In the genomic region with DNA sequence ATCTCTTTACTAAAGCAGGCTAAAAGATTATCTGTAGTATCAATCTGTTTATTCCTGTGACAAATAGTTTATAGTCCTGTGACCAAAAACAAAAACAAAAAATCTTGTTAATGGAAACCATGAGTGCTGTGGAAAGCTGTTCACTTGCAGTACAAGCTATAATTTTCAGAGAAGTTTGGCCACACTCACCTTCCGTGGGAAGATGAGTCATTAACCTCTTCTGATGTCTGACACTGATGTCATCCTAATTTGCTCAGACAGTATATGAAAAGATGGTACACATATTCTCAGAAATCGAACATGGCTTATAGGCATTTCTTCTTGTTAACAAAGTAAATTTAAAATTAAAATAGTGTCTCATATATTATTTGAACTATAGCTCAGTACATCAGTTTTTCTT, we compare ENCODE assay signal across 12 cellular contexts. TPM values are rescaled to one million over a fixed set of nuclear protein-coding genes. Genes with fewer than 3 reads are reported as not detected.
A peak's percentile ranks its signal among the peaks of the same experiment; 100 is the strongest.
DNase-seq lines count a peak whose midpoint lies in the region; ATAC-seq and TF ChIP-seq lines count a peak whose summit lies in the region.
"Had no signal": no experiment of that assay in that cellular context is flagged by ENCODE, and none has a peak within 500 bp of the region (broad histone marks: within the 10 kb centered on the region; RNA-seq: fewer than 3 reads in every experiment).

No MANE protein-coding gene starts in this region.

- H4K20me1 ChIP-seq in hepatocyte (ENCODE audit: insufficient read depth, poor library complexity, severe bottlenecking) = no peaks in the 10 kb centered on the region

- DNase-seq in RKO (ENCODE audit: low spot score) (peak; percentile 36), hepatocyte (ENCODE audit: low spot score) (no peak), NCI-H1417 treated with DMSO at 0.1 percent for 48 hours (lab: John Stamatoyannopoulos, UW) (no peak), left cardiac atrium (no peak)
- DNase-seq in naive thymus-derived CD8-positive, alpha-beta T cell = peak in 1 of 10 donors; percentile 5
- DNase-seq: NCI-H2107, SJCRH30, transverse colon had no signal

- intact Hi-C loops in left cardiac atrium (cut with DNase I) = no loop called here

- peak overlapping the region; percentile 93 for H3K27ac Mint-ChIP-seq in activated naive CD4-positive, alpha-beta T cell treated with anti-CD3 and anti-CD28 coated beads, Interleukin-2, amount 50 U/mL, for 24 hours
- peak overlapping the region in 3 of 10 donors; percentile 36 to 57 (median 45) for H3K27ac Mint-ChIP-seq in naive thymus-derived CD8-positive, alpha-beta T cell

- no peaks in the 10 kb centered on the region for H3K9me3 Mint-ChIP-seq in activated naive CD4-positive, alpha-beta T cell treated with anti-CD3 and anti-CD28 coated beads, Interleukin-2, amount 50 U/mL, for 24 hours
- no peaks in the 10 kb centered on the region for H3K9me3 Mint-ChIP-seq in naive thymus-derived CD8-positive, alpha-beta T cell

- H3K4me3 ChIP-seq in hepatocyte = no peak overlapping the region
- H3K4me3 ChIP-seq: SJCRH30, transverse colon had no signal

- H3K79me2 ChIP-seq in hepatocyte = no peaks in the 10 kb centered on the region

- peaks cover 6% of the 10 kb centered on the region for H3K4me1 ChIP-seq in hepatocyte (ENCODE audit: insufficient read depth)
- H3K4me1 ChIP-seq: SJCRH30, transverse colon had no signal

- H3K27me3 ChIP-seq in hepatocyte = no peaks in the 10 kb centered on the region
- H3K27me3 ChIP-seq: SJCRH30, transverse colon had no signal

- ATAC-seq in GM18520 (IDR thresholded peaks at IDR 0.05; ENCODE audit: unreplicated experiment) = peak; percentile 64
- peak; percentile 57 to 80 for ATAC-seq in naive thymus-derived CD8-positive, alpha-beta T cell
- ATAC-seq in left cardiac atrium = no peak
- ATAC-seq in HG02981 (IDR thresholded peaks at IDR 0.05; ENCODE audit: unreplicated experiment) = no peak

- no peak for TF ChIP-seq CTCF in hepatocyte (IDR thresholded peaks at IDR 0.05; ENCODE audit: poor library complexity)

- no peak overlapping the region for H3K27ac ChIP-seq in hepatocyte
- H3K27ac ChIP-seq: SJCRH30, transverse colon had no signal

- WGBS in hepatocyte (ENCODE audit: low lambda C conversion rate, missing lambda C conversion rate) = 64% methylated on average over 2 of the region's 2 CpGs

- no peaks in the 10 kb centered on the region for H3K27me3 Mint-ChIP-seq in activated naive CD4-positive, alpha-beta T cell treated with anti-CD3 and anti-CD28 coated beads, Interleukin-2, amount 50 U/mL, for 24 hours
- no peaks in the 10 kb centered on the region for H3K27me3 Mint-ChIP-seq in naive thymus-derived CD8-positive, alpha-beta T cell

- no peak overlapping the region for H2AFZ ChIP-seq in hepatocyte

- POLR2A ChIA-PET in naive thymus-derived CD8-positive, alpha-beta T cell (lab: Charles Lee) = no interaction called here

- no peaks in the 10 kb centered on the region for H3K36me3 Mint-ChIP-seq in activated naive CD4-positive, alpha-beta T cell treated with anti-CD3 and anti-CD28 coated beads, Interleukin-2, amount 50 U/mL, for 24 hours
- no peaks in the 10 kb centered on the region for H3K36me3 Mint-ChIP-seq in naive thymus-derived CD8-positive, alpha-beta T cell

- peak overlapping the region; percentile 45 for H3K4me3 Mint-ChIP-seq in activated naive CD4-positive, alpha-beta T cell treated with anti-CD3 and anti-CD28 coated beads, Interleukin-2, amount 50 U/mL, for 24 hours
- H3K4me3 Mint-ChIP-seq in naive thymus-derived CD8-positive, alpha-beta T cell = no peak overlapping the region

- peaks cover 27% of the 10 kb centered on the region for H3K4me1 Mint-ChIP-seq in activated naive CD4-positive, alpha-beta T cell treated with anti-CD3 and anti-CD28 coated beads, Interleukin-2, amount 50 U/mL, for 24 hours
- H3K4me1 Mint-ChIP-seq in naive thymus-derived CD8-positive, alpha-beta T cell = peaks cover 0 to 13% (median 7%) of the 10 kb centered on the region in 4 donors

- H3K36me3 ChIP-seq in hepatocyte (replicated peaks; ENCODE audit: insufficient read depth, low read depth) = no peaks in the 10 kb centered on the region
- H3K36me3 ChIP-seq: SJCRH30, transverse colon had no signal

- H3K9me2 ChIP-seq in hepatocyte (replicated peaks; ENCODE audit: insufficient read depth) = no peaks in the 10 kb centered on the region

- no peaks in the 10 kb centered on the region for H3K9me3 ChIP-seq in hepatocyte (ENCODE audit: low read depth)
- H3K9me3 ChIP-seq: SJCRH30, transverse colon had no signal

- no peak overlapping the region for H3K4me2 ChIP-seq in hepatocyte

RNA-seq across cellular contexts. Expression of a gene that starts 19.9 kb away (rescaled TPM):
- not detected for total RNA-seq in naive thymus-derived CD8-positive, alpha-beta T cell
- polyA plus RNA-seq in naive thymus-derived CD8-positive, alpha-beta T cell = under 1 TPM in 1 of 3 donors, not detected in 2; 0.08 TPM
- 0.03 TPM in 1 of 2 replicates, not detected in the other for total RNA-seq in hepatocyte
- not detected in 2 replicates for polyA plus RNA-seq in hepatocyte
- total RNA-seq in left cardiac atrium = under 1 TPM; 0.06 to 0.10 TPM
- total RNA-seq: chondrocyte, SJCRH30 had no signal

Comparison
In these comparisons a context has a peak if more than half of its experiments do, and no peak if none do; other contexts are left out.
1. ATAC-seq: peak in GM18520 (single experiment) and naive thymus-derived CD8-positive, alpha-beta T cell (2 of 2); none in left cardiac atrium (0 of 2) and HG02981 (single experiment).